ENCODE assay signal across 9 cellular contexts in the genomic region with DNA sequence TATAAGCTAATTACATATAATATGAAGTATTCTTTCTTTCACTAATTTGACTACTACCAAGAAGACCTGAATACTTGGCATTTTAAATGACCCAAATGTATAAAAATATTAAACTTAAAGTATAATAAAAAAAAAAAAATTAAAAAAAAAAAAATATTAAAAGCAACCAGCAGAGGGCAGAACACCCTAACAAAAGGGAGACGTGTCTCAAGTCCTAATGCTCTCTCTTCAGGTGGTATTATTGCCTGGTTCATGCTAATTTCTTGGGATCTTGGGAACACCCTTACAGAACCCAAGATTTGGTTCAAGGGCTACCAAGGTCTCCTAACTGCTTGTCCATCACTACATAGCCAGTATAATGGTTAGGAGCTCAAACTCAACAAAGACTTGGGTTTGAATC.
A peak's percentile ranks its signal among the peaks of the same experiment; 100 is the strongest.
DNase-seq lines count a peak whose midpoint lies in the region; ATAC-seq, FAIRE-seq and TF ChIP-seq lines count a peak whose summit lies in the region.
"Had no signal": no experiment of that assay in that cellular context is flagged by ENCODE, and none has a peak within 500 bp of the region (broad histone marks: within the 10 kb centered on the region; RNA-seq: fewer than 3 reads in every experiment).

No MANE protein-coding gene starts in this region.

- TF ChIP-seq EP300 in GM12878 (IDR thresholded peaks at IDR 0.05; ENCODE audit: borderline replicate concordance in 1 of 2, control insufficient read depth in 1 of 2, low read depth in 2 of 2, low read length in 2 of 2), result no peak

- no peak overlapping the region for H4K8ac ChIP-seq in mesendoderm (ENCODE audit: low read depth, low read length)

- no peak overlapping the region for H2AK5ac ChIP-seq in mesendoderm (ENCODE audit: low read length)

- no peak overlapping the region for H3K18ac ChIP-seq in mesendoderm (ENCODE audit: low read length)

- no peaks in the 10 kb centered on the region for H3K36me3 Mint-ChIP-seq in activated T-helper 2 cell treated with anti-CD3 and anti-CD28 coated beads, Interferon-gamma antibody, Interleukin-2, Interleukin-4, amounts not matched to agents 10 μg/mL and 5 μg/mL and 100 μg/mL, durations not matched to agents 14 hours and 24 hours and 36 hours (ENCODE audit: low read depth)
- H3K36me3 Mint-ChIP-seq: naive thymus-derived CD4-positive, alpha-beta T cell had no signal

- SMC1A ChIA-PET in GM12878 (lab: Charles Lee; ENCODE audit: uncharacterized antibody, unreplicated experiment), result interaction anchor here (1.0 kb wide), 1 partner anchor 30 kb away, joined by 3 read pairs; no protein-coding TSS in a partner anchor

- 0% methylated on average over 1 of the region's 1 CpG for WGBS in GM12878 (ENCODE audit: insufficient coverage, insufficient replicate concordance, low lambda C conversion rate, missing lambda C conversion rate)
- WGBS in mesendoderm (ENCODE audit: extremely low coverage, insufficient coverage, low lambda C conversion rate), result no CpG with 5 or more reads among the region's 1 CpG

- no peak overlapping the region for H2AFZ ChIP-seq in GM12878 (ENCODE audit: control insufficient read depth, low read depth, low read length)

- H3K9me3 Mint-ChIP-seq in activated T-helper 2 cell treated with anti-CD3 and anti-CD28 coated beads, Interferon-gamma antibody, Interleukin-2, Interleukin-4, amounts not matched to agents 10 μg/mL and 5 μg/mL and 100 μg/mL, durations not matched to agents 14 hours and 24 hours and 36 hours, result no peaks in the 10 kb centered on the region
- H3K9me3 Mint-ChIP-seq: naive thymus-derived CD4-positive, alpha-beta T cell had no signal

- RAD21 ChIA-PET in GM12878 (lab: Charles Lee; ENCODE audit: unreplicated experiment), result interaction anchor here (0.7 kb wide), 2 partner anchors 419 to 843 kb away, joined by 3 read pairs; no protein-coding TSS in a partner anchor

- no peak overlapping the region for H3K27ac ChIP-seq in GM12878 (ENCODE audit: control insufficient read depth, insufficient read depth)
- H3K27ac ChIP-seq in mesendoderm (ENCODE audit: low read depth, low read length), result no peak overlapping the region

- no peak overlapping the region for H2BK120ac ChIP-seq in mesendoderm (ENCODE audit: low read depth, low read length)

- no peak overlapping the region for H3K4ac ChIP-seq in mesendoderm (ENCODE audit: low read depth, low read length)

- H3K4me2 ChIP-seq in GM12878 (ENCODE audit: control insufficient read depth, insufficient read depth), result no peak overlapping the region
- H3K4me2 ChIP-seq in mesendoderm (ENCODE audit: low read length), result no peak overlapping the region

- no peak for TF ChIP-seq POLR2A in GM12878 (IDR thresholded peaks at IDR 0.05; ENCODE audit: low read depth, low read length)

- TF ChIP-seq CTCF in GM12878 (IDR thresholded peaks at IDR 0.05 in 2 of 3, conservative IDR thresholded peaks at IDR 0.05 in 1 of 3; ENCODE audit: control insufficient read depth in 2 of 3, extremely low read depth in 1 of 3, insufficient read depth in 1 of 3, low read depth in 3 of 3, low read length in 3 of 3), result peak in 2 of 3 experiments; percentile 29 to 35; a peak in 3 of 6 replicates

- no peak overlapping the region for H3K4me3 ChIP-seq in GM12878
- no peak overlapping the region for H3K4me3 ChIP-seq in mesendoderm (ENCODE audit: low read length)

- no peaks in the 10 kb centered on the region for H3K9me3 ChIP-seq in GM12878 (replicated peaks; ENCODE audit: control insufficient read depth, insufficient read depth, low read length)

- H3K9ac ChIP-seq in GM12878 (ENCODE audit: control insufficient read depth, insufficient read depth, low read length) (no peak overlapping the region), mesendoderm (ENCODE audit: low read length) (no peak overlapping the region)

- no peak overlapping the region for H3K4me3 Mint-ChIP-seq in activated T-helper 2 cell treated with anti-CD3 and anti-CD28 coated beads, Interferon-gamma antibody, Interleukin-2, Interleukin-4, amounts not matched to agents 10 μg/mL and 5 μg/mL and 100 μg/mL, durations not matched to agents 14 hours and 24 hours and 36 hours (ENCODE audit: low read depth)
- H3K4me3 Mint-ChIP-seq: naive thymus-derived CD4-positive, alpha-beta T cell had no signal

- in situ Hi-C loops in GM12878 (cut with MboI), result loop anchor here (5.0 kb wide), 1 partner anchor 818 kb away; no protein-coding TSS in a partner anchor

- DNase-seq in EL, result peak; percentile 4
- DNase-seq in HuH-7 (ENCODE audit: low spot score), result peak; percentile 8
- no peak for DNase-seq in GM12878 (ENCODE audit: low read depth, low spot score)
- peak; percentile 33 for DNase-seq in mesendoderm
- DNase-seq in activated T-helper 2 cell treated with anti-CD3 and anti-CD28 coated beads, Interferon-gamma antibody, Interleukin-2, Interleukin-4, amounts not matched to agents 10 μg/mL and 5 μg/mL and 100 μg/mL, durations not matched to agents 14 hours and 24 hours and 36 hours (ENCODE audit: low spot score), result no peak
- no peak for DNase-seq in T-helper 1 cell

- H3K4me1 ChIP-seq in GM12878 (ENCODE audit: control insufficient read depth, insufficient read depth, low read length) (no peaks in the 10 kb centered on the region), mesendoderm (ENCODE audit: control insufficient read depth, low read depth, low read length) (no peaks in the 10 kb centered on the region)

- peak; percentile 48; the same call in 2 of the 3 replicates for ATAC-seq in GM12878
- ATAC-seq in GM21619 (IDR thresholded peaks at IDR 0.05; ENCODE audit: unreplicated experiment), result no peak
- ATAC-seq in GM18498 (IDR thresholded peaks at IDR 0.05; ENCODE audit: unreplicated experiment), result no peak
- ATAC-seq: naive thymus-derived CD4-positive, alpha-beta T cell had no signal

- no peaks in the 10 kb centered on the region for H3K27me3 ChIP-seq in GM12878 (replicated peaks in 1 of 2; ENCODE audit: control insufficient read depth in 2 of 2, insufficient read depth in 2 of 2, low read length in 1 of 2)
- H3K27me3 ChIP-seq in mesendoderm (ENCODE audit: insufficient read depth, low read length, poor library complexity), result no peaks in the 10 kb centered on the region

- H3K36me3 ChIP-seq in GM12878 (ENCODE audit: control insufficient read depth in 2 of 2, insufficient read depth in 2 of 2, low read length in 1 of 2) (no peaks in the 10 kb centered on the region), mesendoderm (ENCODE audit: control insufficient read depth, insufficient read depth, low read length) (no peaks in the 10 kb centered on the region)

- CTCF ChIA-PET in GM12878 (lab: Yijun Ruan, JAX), result interaction anchor here (1.1 to 2.0 kb wide), 4 partner anchors 50 to 886 kb away, joined by 3 to 9 read pairs (median 4); no protein-coding TSS in a partner anchor

- no TSS peak for BruUV-seq in GM12878 (replicated peaks; lab: Mats Ljungman, UMichigan)

- FAIRE-seq in GM12878 (lab: Jason Lieb, UNC), result peak; percentile 78

- no peak overlapping the region for H4K5ac ChIP-seq in mesendoderm (ENCODE audit: low read length)

- intact Hi-C loops in GM12878 (cut with micrococcal nuclease; ENCODE audit: unreplicated experiment), result loop anchor here (1.0 to 5.0 kb wide), 3 partner anchors 119 to 923 kb away; no protein-coding TSS in a partner anchor
- intact Hi-C loops in activated T-helper 2 cell treated with anti-CD3 and anti-CD28 coated beads, Interferon-gamma antibody, Interleukin-2, Interleukin-4, amounts not matched to agents 10 μg/mL and 5 μg/mL and 100 μg/mL, durations not matched to agents 14 hours and 24 hours and 36 hours (cut with micrococcal nuclease), result loop anchor here (1.0 kb wide), 1 partner anchor 820 kb away; no protein-coding TSS in a partner anchor

- H2BK15ac ChIP-seq in mesendoderm (replicated peaks; ENCODE audit: low read depth), result no peak overlapping the region

- H3K4me1 Mint-ChIP-seq in activated T-helper 2 cell treated with anti-CD3 and anti-CD28 coated beads, Interferon-gamma antibody, Interleukin-2, Interleukin-4, amounts not matched to agents 10 μg/mL and 5 μg/mL and 100 μg/mL, durations not matched to agents 14 hours and 24 hours and 36 hours (ENCODE audit: low read depth), result no peaks in the 10 kb centered on the region
- H3K4me1 Mint-ChIP-seq: naive thymus-derived CD4-positive, alpha-beta T cell had no signal

- TF ChIP-seq RAD21 in GM12878 (IDR thresholded peaks at IDR 0.05; ENCODE audit: insufficient read depth, low read depth, low read length), result peak; percentile 74

- no peak overlapping the region for H3K23ac ChIP-seq in mesendoderm (ENCODE audit: low read length)

- H2BK5ac ChIP-seq in mesendoderm (ENCODE audit: low read length), result no peak overlapping the region

- no peaks in the 10 kb centered on the region for H4K20me1 ChIP-seq in GM12878 (ENCODE audit: control insufficient read depth, insufficient read depth)

- no peaks in the 10 kb centered on the region for H3K79me2 ChIP-seq in GM12878 (ENCODE audit: control insufficient read depth, insufficient read depth, low read length)
- no peaks in the 10 kb centered on the region for H3K79me2 ChIP-seq in mesendoderm (ENCODE audit: control insufficient read depth, insufficient read depth, low read length)

- H3K79me1 ChIP-seq in mesendoderm (ENCODE audit: low read length), result no peaks in the 10 kb centered on the region

- no peak overlapping the region for H3K56ac ChIP-seq in mesendoderm (ENCODE audit: low read length)

- POLR2A ChIA-PET in GM12878 (lab: Charles Lee), result no interaction called here

- H3K27me3 Mint-ChIP-seq in activated T-helper 2 cell treated with anti-CD3 and anti-CD28 coated beads, Interferon-gamma antibody, Interleukin-2, Interleukin-4, amounts not matched to agents 10 μg/mL and 5 μg/mL and 100 μg/mL, durations not matched to agents 14 hours and 24 hours and 36 hours (ENCODE audit: low read depth), result peaks cover 1% of the 10 kb centered on the region

- no peak overlapping the region for H3K27ac Mint-ChIP-seq in activated T-helper 2 cell treated with anti-CD3 and anti-CD28 coated beads, Interferon-gamma antibody, Interleukin-2, Interleukin-4, amounts not matched to agents 10 μg/mL and 5 μg/mL and 100 μg/mL, durations not matched to agents 14 hours and 24 hours and 36 hours
- H3K27ac Mint-ChIP-seq: naive thymus-derived CD4-positive, alpha-beta T cell had no signal

TF ChIP-seq in GM12878, 131 proteins besides CTCF, POLR2A, EP300 and RAD21:
- TF ChIP-seq SMAD1 (IDR thresholded peaks at IDR 0.05; ENCODE audit: low read depth, partially characterized antibody) (no peak), SMC3 (IDR thresholded peaks at IDR 0.05; ENCODE audit: borderline replicate concordance, low read length) (peak; percentile 51), HDGF (IDR thresholded peaks at IDR 0.05) (no peak), ZNF384 (IDR thresholded peaks at IDR 0.05; ENCODE audit: borderline replicate concordance, low read depth, low read length) (peak; percentile 74; the same call in 1 of the 2 replicates), SIN3A (IDR thresholded peaks at IDR 0.05; ENCODE audit: low read depth, low read length) (no peak)
TF ChIP-seq in GM12878: peak in this region for 2.

Comparison
In these comparisons a context has a peak if more than half of its experiments do, and no peak if none do; other contexts are left out.
1. DNase-seq: peak in EL (single experiment), HuH-7 (single experiment) and mesendoderm (single experiment); none in GM12878 (single experiment), activated T-helper 2 cell treated with anti-CD3 and anti-CD28 coated beads, Interferon-gamma antibody, Interleukin-2, Interleukin-4, amounts not matched to agents 10 μg/mL and 5 μg/mL and 100 μg/mL, durations not matched to agents 14 hours and 24 hours and 36 hours (single experiment) and T-helper 1 cell (0 of 5).